27 cellular contexts compared by ENCODE assay signal in genomic region chr11:42591841-42592240, GRCh38.
"Had no signal": no experiment of that assay in that cellular context is flagged by ENCODE, and none has a peak within 500 bp of the region (broad histone marks: within the 10 kb centered on the region; RNA-seq: fewer than 3 reads in every experiment).

No MANE protein-coding gene starts in this region.

- DNase-seq: hippocampal formation; kidney glomerular epithelial cell; left cardiac atrium; left lung; lower lobe of right lung; mammary epithelial cell; mesenchymal stem cell; naive thymus-derived CD8-positive, alpha-beta T cell; ovary; right lobe of liver; stimulated activated CD4-positive, alpha-beta T cell treated with anti-CD3 and anti-CD28 coated beads, Interleukin-1b, Interleukin-23, amount 100 ng/mL, for 48 hours; stimulated activated CD4-positive, alpha-beta T cell treated with anti-CD3 and anti-CD28 coated beads, Interleukin-2, amount 100 ng/mL, for 48 hours; stimulated activated CD4-positive, alpha-beta T cell treated with anti-CD3 and anti-CD28 coated beads, Interleukin-4, amount 100 ng/mL, for 4 hours; stimulated activated CD8-positive, alpha-beta memory T cell treated with anti-CD3 and anti-CD28 coated beads, Interleukin-4, amount 100 ng/mL, for 48 hours; stimulated activated naive CD4-positive, alpha-beta T cell treated with Interleukin-2 at 50 U/mL for 16 hours; stimulated activated naive CD8-positive, alpha-beta T cell treated with anti-CD3 and anti-CD28 coated beads, Interleukin-15, amount 100 ng/mL, for 72 hours; substantia nigra; uterus had no signal

- H3K4me2 ChIP-seq: smooth muscle cell had no signal

- ATAC-seq: left cardiac atrium; left lung; lower lobe of right lung; naive thymus-derived CD8-positive, alpha-beta T cell; right lobe of liver; stimulated activated memory B cell treated with anti-CD40 and anti-IgM and Interleukin-4, amounts not matched to agents 10 μg/mL and 1 μg/mL and 100 μg/mL, for 72 hours; stimulated activated naive CD8-positive, alpha-beta T cell treated with anti-CD3 and anti-CD28 coated beads, Interleukin-15, amount 100 ng/mL, for 72 hours had no signal

- H3K27ac ChIP-seq: left lung, lower lobe of right lung, ovary, right atrium auricular region, right lobe of liver, tibial nerve, uterus had no signal

- H3K4me3 Mint-ChIP-seq: mesothelial cell of epicardium; naive thymus-derived CD8-positive, alpha-beta T cell; nephron; stimulated activated memory B cell treated with anti-CD40 and anti-IgM and Interleukin-4, amounts not matched to agents 10 μg/mL and 1 μg/mL and 100 μg/mL, for 72 hours; stimulated activated naive CD8-positive, alpha-beta T cell treated with anti-CD3 and anti-CD28 coated beads, Interleukin-15, amount 100 ng/mL, for 72 hours; type B pancreatic cell had no signal

- H3K4me1 Mint-ChIP-seq: naive thymus-derived CD8-positive, alpha-beta T cell; stimulated activated memory B cell treated with anti-CD40 and anti-IgM and Interleukin-4, amounts not matched to agents 10 μg/mL and 1 μg/mL and 100 μg/mL, for 72 hours; stimulated activated naive CD8-positive, alpha-beta T cell treated with anti-CD3 and anti-CD28 coated beads, Interleukin-15, amount 100 ng/mL, for 72 hours had no signal

- H3K4me3 ChIP-seq: left lung, lower lobe of right lung, ovary, right atrium auricular region, right lobe of liver, smooth muscle cell, tibial nerve, uterus had no signal

- FAIRE-seq: keratinocyte had no signal

- H3K36me3 Mint-ChIP-seq: mesothelial cell of epicardium; naive thymus-derived CD8-positive, alpha-beta T cell; stimulated activated memory B cell treated with anti-CD40 and anti-IgM and Interleukin-4, amounts not matched to agents 10 μg/mL and 1 μg/mL and 100 μg/mL, for 72 hours; type B pancreatic cell had no signal

- H3K36me3 ChIP-seq: left lung, lower lobe of right lung, ovary, right atrium auricular region, right lobe of liver, tibial nerve, uterus had no signal

- H3K27ac Mint-ChIP-seq: mesothelial cell of epicardium; naive thymus-derived CD8-positive, alpha-beta T cell; nephron; progenitor cell of endocrine pancreas; stimulated activated memory B cell treated with anti-CD40 and anti-IgM and Interleukin-4, amounts not matched to agents 10 μg/mL and 1 μg/mL and 100 μg/mL, for 72 hours; stimulated activated naive CD8-positive, alpha-beta T cell treated with anti-CD3 and anti-CD28 coated beads, Interleukin-15, amount 100 ng/mL, for 72 hours; type B pancreatic cell had no signal

- H3K4me1 ChIP-seq: left lung, lower lobe of right lung, right atrium auricular region, right lobe of liver, tibial nerve, uterus had no signal

- H3K9me3 Mint-ChIP-seq: mesothelial cell of epicardium, nephron, type B pancreatic cell had no signal

- H3K9me3 ChIP-seq: left lung, lower lobe of right lung, ovary, right atrium auricular region, right lobe of liver, tibial nerve, uterus had no signal

- H3K27me3 ChIP-seq: left lung, ovary, right atrium auricular region, right lobe of liver, tibial nerve, uterus had no signal

- H3K27me3 Mint-ChIP-seq: naive thymus-derived CD8-positive, alpha-beta T cell; progenitor cell of endocrine pancreas; stimulated activated memory B cell treated with anti-CD40 and anti-IgM and Interleukin-4, amounts not matched to agents 10 μg/mL and 1 μg/mL and 100 μg/mL, for 72 hours; stimulated activated naive CD8-positive, alpha-beta T cell treated with anti-CD3 and anti-CD28 coated beads, Interleukin-15, amount 100 ng/mL, for 72 hours; type B pancreatic cell had no signal
